Comparison of ENCODE assay signal across 8 cellular contexts in genomic region chr2:226423498-226423960, GRCh38.
DNase-seq lines count a peak whose midpoint lies in the region; ATAC-seq and TF ChIP-seq lines count a peak whose summit lies in the region.

No MANE protein-coding gene starts in this region.

- no peaks in the 10 kb centered on the region for H3K36me3 Mint-ChIP-seq in memory B cell

- TF ChIP-seq CTCF in GM10248 (IDR thresholded peaks at IDR 0.05; ENCODE audit: control extremely low read depth, extremely low read depth, low read depth, missing control alignments) = no peak
- no peak for TF ChIP-seq CTCF in testis (IDR thresholded peaks at IDR 0.05)

- H3K9me3 Mint-ChIP-seq in memory B cell = no peaks in the 10 kb centered on the region

- no peaks in the 10 kb centered on the region for H3K36me3 ChIP-seq in testis (ENCODE audit: low read depth, missing control alignments)

- ATAC-seq in HG02642 (IDR thresholded peaks at IDR 0.05; ENCODE audit: poor library complexity, unreplicated experiment) (peak; percentile 82), memory B cell (ENCODE audit: low read depth) (peak; percentile 94)

- H3K27ac ChIP-seq in testis = no peak overlapping the region

- POLR2A ChIA-PET in GM10248 (lab: Yijun Ruan, JAX) = no interaction called here

- 50 to 79% methylated on average over 7 of the region's 7 CpGs for WGBS in testis, 2 donors

- DNase-seq in GM10248 (ENCODE audit: extremely low spot score) (peak; percentile 4), OCI-M1 (lab: John Stamatoyannopoulos, UW) (peak; percentile 68), memory B cell (ENCODE audit: low spot score in 2 of 2) (peak; percentile 33 to 47), testis (no peak), NCI-H2227 treated with DMSO at 0.1 percent for 48 hours (lab: John Stamatoyannopoulos, UW) (no peak)
- DNase-seq in activated T-helper 9 cell treated with anti-CD3 and anti-CD28 coated beads, Interleukin-2, amount 50 U/mL, for 16 hours (ENCODE audit: low read depth) = peak; percentile 5
- peak; percentile 4 for DNase-seq in stimulated activated CD8-positive, alpha-beta memory T cell treated with anti-CD3 and anti-CD28 coated beads, Interleukin-7, amount 100 ng/mL, for 24 hours (ENCODE audit: low read depth)

- peak overlapping the region; percentile 39 for H3K27ac Mint-ChIP-seq in memory B cell

- H3K4me3 Mint-ChIP-seq in memory B cell = peak overlapping the region; percentile 81

- H3K27me3 ChIP-seq in testis = no peaks in the 10 kb centered on the region

- intact Hi-C loops in testis (cut with DNase I; ENCODE audit: low total_unique reads) = no loop called here

- CTCF ChIA-PET in GM10248 (lab: Yijun Ruan, JAX) = interaction anchor here (0.6 to 1.1 kb wide), 3 partner anchors 8 to 35 kb away, joined by 3 read pairs; no protein-coding TSS in a partner anchor

- no peaks in the 10 kb centered on the region for H3K9me3 ChIP-seq in testis

- no peaks in the 10 kb centered on the region for H3K4me1 ChIP-seq in testis

- no peak overlapping the region for H3K4me3 ChIP-seq in testis

- H3K27me3 Mint-ChIP-seq in memory B cell = peaks cover 3% of the 10 kb centered on the region

- no peak for TF ChIP-seq POLR2A in testis (IDR thresholded peaks at IDR 0.05)

- peaks cover 11% of the 10 kb centered on the region for H3K4me1 Mint-ChIP-seq in memory B cell

Comparison
In these comparisons a context has a peak if more than half of its experiments do, and no peak if none do; other contexts are left out.
1. DNase-seq: peak in GM10248 (single experiment), OCI-M1 (single experiment), activated T-helper 9 cell treated with anti-CD3 and anti-CD28 coated beads, Interleukin-2, amount 50 U/mL, for 16 hours (single experiment), memory B cell (2 of 2) and stimulated activated CD8-positive, alpha-beta memory T cell treated with anti-CD3 and anti-CD28 coated beads, Interleukin-7, amount 100 ng/mL, for 24 hours (single experiment); none in testis (single experiment) and NCI-H2227 treated with DMSO at 0.1 percent for 48 hours (single experiment).